In genomic region chr4:176149680-176150079, GRCh38 we compare ENCODE assay signal across 18 cellular contexts. TPM values are rescaled to one million over a fixed set of nuclear protein-coding genes. Genes with fewer than 3 reads are reported as not detected.
A peak's percentile ranks its signal among the peaks of the same experiment; 100 is the strongest.
DNase-seq lines count a peak whose midpoint lies in the region; ATAC-seq, FAIRE-seq and TF ChIP-seq lines count a peak whose summit lies in the region.
"Had no signal": no experiment of that assay in that cellular context is flagged by ENCODE, and none has a peak within 500 bp of the region (broad histone marks: within the 10 kb centered on the region; RNA-seq: fewer than 3 reads in every experiment).

No MANE protein-coding gene starts in this region.

- H4K20me1 ChIP-seq in HCT116 (ENCODE audit: insufficient read depth): no peaks in the 10 kb centered on the region
- no peaks in the 10 kb centered on the region for H4K20me1 ChIP-seq in astrocyte (ENCODE audit: insufficient read depth, low read length)

- POLR2A ChIA-PET in HCT116 (lab: Charles Lee): no interaction called here
- POLR2A ChIA-PET in activated CD8-positive, alpha-beta T cell treated with anti-CD3 and anti-CD28 coated beads for 36 hours (lab: Charles Lee): no interaction called here

- H3K79me2 ChIP-seq in HCT116 (ENCODE audit: insufficient read depth, low read length) (no peaks in the 10 kb centered on the region), astrocyte (ENCODE audit: insufficient read depth, low read length) (no peaks in the 10 kb centered on the region)

- DNase-seq in EH (ENCODE audit: low read depth): peak; percentile 47
- DNase-seq in HCT116 (ENCODE audit: low read depth, low spot score): no peak
- no peak for DNase-seq in astrocyte (ENCODE audit: low read depth)
- no peak for DNase-seq in NCI-H1092 (lab: John Stamatoyannopoulos, UW)
- DNase-seq in activated CD8-positive, alpha-beta T cell treated with anti-CD3 and anti-CD28 coated beads for 36 hours: no peak
- DNase-seq in NOMO-1 treated with DMSO at 0.1 percent for 48 hours (lab: John Stamatoyannopoulos, UW; ENCODE audit: unreplicated experiment): no peak
- DNase-seq: BE2C, COR-L47, DMS 273 treated with DMSO at 0.1 percent for 48 hours, H9, NCI-H187, NCI-H2227 treated with DMSO at 0.1 percent for 48 hours, NCI-H774, RPMI8226, SHP77 treated with DMSO at 0.1 percent for 48 hours had no signal

- H2AFZ ChIP-seq in HCT116 (ENCODE audit: low read depth, low read length, poor library complexity, severe bottlenecking): peak overlapping the region; percentile 83
- peak overlapping the region; percentile 9 for H2AFZ ChIP-seq in astrocyte (ENCODE audit: low read depth, low read length)

- no peaks in the 10 kb centered on the region for H3K9me3 ChIP-seq in HCT116 (ENCODE audit: control insufficient read depth in 1 of 2, insufficient read depth in 1 of 2, low read depth in 1 of 2, low read length in 2 of 2)
- no peaks in the 10 kb centered on the region for H3K9me3 ChIP-seq in astrocyte (ENCODE audit: insufficient read depth, low read depth, low read length)
- H3K9me3 ChIP-seq: BE2C had no signal

- H3K27me3 ChIP-seq in HCT116 (ENCODE audit: insufficient read depth, low read length) (no peaks in the 10 kb centered on the region), astrocyte (ENCODE audit: insufficient read depth, low read length) (no peaks in the 10 kb centered on the region)
- H3K27me3 ChIP-seq: BE2C had no signal

- no peak overlapping the region for H3K27ac Mint-ChIP-seq in astrocyte (ENCODE audit: unreplicated experiment)
- H3K27ac Mint-ChIP-seq in activated CD8-positive, alpha-beta T cell treated with anti-CD3 and anti-CD28 coated beads for 36 hours: no peak overlapping the region
- H3K27ac Mint-ChIP-seq: CD4-positive, CD25-positive, alpha-beta regulatory T cell; H9 had no signal

- H3K36me3 Mint-ChIP-seq in astrocyte (ENCODE audit: low read depth, unreplicated experiment): no peaks in the 10 kb centered on the region
- H3K36me3 Mint-ChIP-seq in activated CD8-positive, alpha-beta T cell treated with anti-CD3 and anti-CD28 coated beads for 36 hours (ENCODE audit: low read depth): no peaks in the 10 kb centered on the region
- H3K36me3 Mint-ChIP-seq: CD4-positive, CD25-positive, alpha-beta regulatory T cell had no signal

- H3K9ac ChIP-seq in HCT116 (ENCODE audit: low read length): no peak overlapping the region
- H3K9ac ChIP-seq in astrocyte (ENCODE audit: low read length): no peak overlapping the region

- no TSS peak for BruUV-seq in HCT116 (replicated peaks; lab: Mats Ljungman, UMichigan)

- H3K9me2 ChIP-seq in HCT116 (ENCODE audit: insufficient read depth): no peaks in the 10 kb centered on the region

- H3K9me3 Mint-ChIP-seq in astrocyte (ENCODE audit: unreplicated experiment): no peaks in the 10 kb centered on the region
- H3K9me3 Mint-ChIP-seq in activated CD8-positive, alpha-beta T cell treated with anti-CD3 and anti-CD28 coated beads for 36 hours: no peaks in the 10 kb centered on the region
- H3K9me3 Mint-ChIP-seq: CD4-positive, CD25-positive, alpha-beta regulatory T cell; H9 had no signal

- H3K4me2 ChIP-seq in HCT116 (ENCODE audit: low read length) (no peak overlapping the region), astrocyte (ENCODE audit: low read length) (no peak overlapping the region)

- H3K4me3 ChIP-seq in HCT116 (replicated peaks in 1 of 2; ENCODE audit: low read depth in 1 of 2, low read length in 2 of 2) (no peak overlapping the region), astrocyte (ENCODE audit: insufficient read depth, low read depth, low read length) (no peak overlapping the region)

- TF ChIP-seq POLR2A in HCT116 (IDR thresholded peaks at IDR 0.05; ENCODE audit: borderline replicate concordance, extremely low read depth, insufficient read depth, insufficient read length): no peak

- CTCF ChIA-PET in HCT116 (lab: Charles Lee): interaction anchor here (0.9 to 2.3 kb wide), 4 partner anchors 114 to 191 kb away, joined by 4 to 34 read pairs (median 4); no protein-coding TSS in a partner anchor
- CTCF ChIA-PET in activated CD8-positive, alpha-beta T cell treated with anti-CD3 and anti-CD28 coated beads for 36 hours (lab: Charles Lee): interaction anchor here (1.0 to 3.3 kb wide), 7 partner anchors 13 to 191 kb away, joined by 3 to 29 read pairs (median 4); no protein-coding TSS in a partner anchor

- TF ChIP-seq RAD21 in HCT116 (IDR thresholded peaks at IDR 0.05; ENCODE audit: low read depth): no peak

- RAD21 ChIA-PET in HCT116 (lab: Charles Lee; ENCODE audit: low non-redundant PET in 1 of 2, low total read pairs in 2 of 2, uncharacterized antibody in 2 of 2, unreplicated experiment in 2 of 2): interaction anchor here (0.9 to 1.9 kb wide), 2 partner anchors 128 kb away, joined by 3 to 5 read pairs; no protein-coding TSS in a partner anchor

- H3K27ac ChIP-seq in HCT116 (ENCODE audit: low read depth, low read length): no peak overlapping the region
- H3K27ac ChIP-seq in astrocyte (ENCODE audit: low read depth, low read length): no peak overlapping the region

- no peak overlapping the region for H3K4me3 Mint-ChIP-seq in astrocyte (ENCODE audit: unreplicated experiment)
- H3K4me3 Mint-ChIP-seq in activated CD8-positive, alpha-beta T cell treated with anti-CD3 and anti-CD28 coated beads for 36 hours: no peak overlapping the region
- H3K4me3 Mint-ChIP-seq: CD4-positive, CD25-positive, alpha-beta regulatory T cell; H9 had no signal

- no peaks in the 10 kb centered on the region for H3K27me3 Mint-ChIP-seq in astrocyte (ENCODE audit: low read depth, unreplicated experiment)
- peaks cover 2% of the 10 kb centered on the region for H3K27me3 Mint-ChIP-seq in activated CD8-positive, alpha-beta T cell treated with anti-CD3 and anti-CD28 coated beads for 36 hours
- H3K27me3 Mint-ChIP-seq: CD4-positive, CD25-positive, alpha-beta regulatory T cell had no signal

- no peak for TF ChIP-seq CTCF in HCT116 (IDR thresholded peaks at IDR 0.05 in 2 of 3, conservative IDR thresholded peaks at IDR 0.05 in 1 of 3; ENCODE audit: borderline replicate concordance in 1 of 3, insufficient read depth in 1 of 3, low read depth in 2 of 3, low read length in 2 of 3)
- no peak for TF ChIP-seq CTCF in astrocyte (IDR thresholded peaks at IDR 0.05; ENCODE audit: insufficient read depth, low read depth, low read length)
- TF ChIP-seq CTCF in activated CD8-positive, alpha-beta T cell treated with anti-CD3 and anti-CD28 coated beads for 36 hours (IDR thresholded peaks at IDR 0.05): no peak

- no peaks in the 10 kb centered on the region for H3K4me1 ChIP-seq in HCT116 (ENCODE audit: control insufficient read depth in 1 of 2, insufficient read depth in 2 of 2, low read length in 2 of 2)
- H3K4me1 ChIP-seq in astrocyte (ENCODE audit: insufficient read depth, low read length): peaks cover 4% of the 10 kb centered on the region

- ATAC-seq in HCT116: no peak
- no peak for ATAC-seq in HG03469 (IDR thresholded peaks at IDR 0.05; ENCODE audit: unreplicated experiment)
- ATAC-seq in activated CD8-positive, alpha-beta T cell treated with anti-CD3 and anti-CD28 coated beads for 36 hours: no peak

- intact Hi-C loops in HCT116 (cut with micrococcal nuclease): loop anchor here (1.0 to 5.0 kb wide), 2 partner anchors 128 to 192 kb away; no protein-coding TSS in a partner anchor
- intact Hi-C loops in activated CD8-positive, alpha-beta T cell treated with anti-CD3 and anti-CD28 coated beads for 36 hours (cut with micrococcal nuclease): loop anchor here (5.0 kb wide), 1 partner anchor 193 kb away; no protein-coding TSS in a partner anchor

- H3K36me3 ChIP-seq in HCT116 (ENCODE audit: control insufficient read depth in 1 of 2, insufficient read depth in 2 of 2, low read length in 2 of 2) (no peaks in the 10 kb centered on the region), astrocyte (ENCODE audit: insufficient read depth, low read length) (no peaks in the 10 kb centered on the region)

- FAIRE-seq in astrocyte (lab: Jason Lieb, UNC): no peak

- H3K4me1 Mint-ChIP-seq in astrocyte (ENCODE audit: low read depth, unreplicated experiment): no peaks in the 10 kb centered on the region
- no peaks in the 10 kb centered on the region for H3K4me1 Mint-ChIP-seq in activated CD8-positive, alpha-beta T cell treated with anti-CD3 and anti-CD28 coated beads for 36 hours (ENCODE audit: low read depth)
- H3K4me1 Mint-ChIP-seq: CD4-positive, CD25-positive, alpha-beta regulatory T cell; H9 had no signal

TF ChIP-seq in HCT116, 20 proteins besides CTCF, POLR2A, EP300 and RAD21 (continues in another document):
- no peak for TF ChIP-seq REST (IDR thresholded peaks at IDR 0.05; ENCODE audit: low read depth)

RNA-seq across cellular contexts. Expression of gene SPATA4, which starts 45.7 kb away (rescaled TPM):
- total RNA-seq in HCT116 (2021; ENCODE audit: unreplicated experiment) (0.20 TPM), astrocyte (0.32 and 0.46 TPM in 2 replicates)
- polyA plus RNA-seq in HCT116 (2012): 0.14 TPM in 1 of 2 replicates, not detected in the other
- total RNA-seq in activated CD8-positive, alpha-beta T cell treated with anti-CD3 and anti-CD28 coated beads for 36 hours: not detected
- total RNA-seq: CD4-positive, CD25-positive, alpha-beta regulatory T cell; H9; T-helper 1 cell treated with Interleukin-12 subunit alpha and Interleukin-12 subunit beta and Interleukin-4 antibody, amounts not matched to agents 30 ng/mL and 1 ng/mL, for 36 hours had no signal
- polyA plus RNA-seq: CD4-positive, CD25-positive, alpha-beta regulatory T cell had no signal
